Comparison of ENCODE assay signal across 1 cellular context in the genomic region with DNA sequence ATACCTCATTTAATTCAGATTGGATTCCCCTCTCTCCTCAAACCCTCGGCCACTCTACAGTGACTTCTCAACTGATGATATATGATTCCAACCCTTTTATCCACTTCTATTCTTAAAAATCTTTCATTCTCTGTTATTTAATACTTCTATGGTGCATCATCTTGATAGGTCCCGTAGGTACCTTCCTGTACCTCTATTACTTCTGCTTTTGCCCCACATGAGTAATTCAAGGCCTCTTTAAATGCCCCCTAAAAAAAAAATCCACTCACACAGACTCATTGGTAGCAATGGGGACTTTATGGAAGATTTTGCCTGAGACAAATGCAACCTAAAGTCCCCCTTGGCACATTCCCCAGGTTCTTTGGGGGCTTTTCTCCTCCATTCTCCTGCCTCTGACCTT.
TF ChIP-seq lines count a peak whose summit lies in the region.

No MANE protein-coding gene starts in this region.

TF ChIP-seq in K562, 482 proteins besides CTCF, POLR2A, EP300 and RAD21:
- no peak for TF ChIP-seq ZNF384 (IDR thresholded peaks at IDR 0.05; ENCODE audit: low read depth, low read length)
- TF ChIP-seq ZBED1 (IDR thresholded peaks at IDR 0.05) = no peak
- no peak for TF ChIP-seq SREBF1 (IDR thresholded peaks at IDR 0.05; ENCODE audit: borderline replicate concordance, low read depth, low read length)
- TF ChIP-seq TAF9B (IDR thresholded peaks at IDR 0.05; ENCODE audit: partially characterized antibody) = no peak
- no peak for TF ChIP-seq NR3C1 (CRISPR knock-in tag; IDR thresholded peaks at IDR 0.05)
- no peak for TF ChIP-seq FOXO4 (CRISPR knock-in tag; IDR thresholded peaks at IDR 0.05)
- TF ChIP-seq MITF (IDR thresholded peaks at IDR 0.05) = no peak
- no peak for TF ChIP-seq BRD9 (IDR thresholded peaks at IDR 0.05; ENCODE audit: low read depth, partially characterized antibody)
- no peak for TF ChIP-seq THAP7 (CRISPR knock-in tag; IDR thresholded peaks at IDR 0.05)
- no peak for TF ChIP-seq ZNF140 (CRISPR knock-in tag; IDR thresholded peaks at IDR 0.05)
- TF ChIP-seq CREM (IDR thresholded peaks at IDR 0.05; ENCODE audit: low read depth) = no peak
- TF ChIP-seq ZNF76 (CRISPR knock-in tag; IDR thresholded peaks at IDR 0.05; ENCODE audit: borderline replicate concordance) = no peak
- no peak for TF ChIP-seq ELF1 (tag; IDR thresholded peaks at IDR 0.05)
- TF ChIP-seq MXI1 (IDR thresholded peaks at IDR 0.05; ENCODE audit: low read depth, low read length) = no peak
- TF ChIP-seq ZNF707 (CRISPR knock-in tag; conservative IDR thresholded peaks at IDR 0.05) = no peak
- no peak for TF ChIP-seq ARHGAP35 (IDR thresholded peaks at IDR 0.05; ENCODE audit: partially characterized antibody)
